In the genomic region with DNA sequence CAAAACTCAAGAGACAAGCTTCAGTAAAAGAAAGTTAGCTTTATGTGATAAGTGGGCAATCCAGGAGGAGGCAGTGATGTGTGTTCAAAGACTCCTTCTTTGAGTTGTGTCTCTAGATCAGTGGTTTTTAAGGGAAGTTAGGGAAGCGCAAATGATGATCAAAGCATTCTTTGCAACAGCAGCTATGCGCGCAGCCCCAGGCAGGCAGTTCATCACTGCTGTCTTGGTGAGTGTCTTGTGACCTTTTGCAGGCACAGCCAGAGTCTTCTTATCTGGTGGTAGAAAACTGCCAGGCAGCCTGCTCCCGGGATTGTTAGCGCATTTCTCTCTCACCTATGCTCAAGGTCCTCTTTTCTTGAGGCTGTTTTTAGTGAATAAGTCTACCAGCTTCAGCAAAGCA, we compare ENCODE assay signal across 17 cellular contexts. TPM values are rescaled to one million over a fixed set of nuclear protein-coding genes. Genes with fewer than 3 reads are reported as not detected.
DNase-seq lines count a peak whose midpoint lies in the region; ATAC-seq and TF ChIP-seq lines count a peak whose summit lies in the region.
"Had no signal": no experiment of that assay in that cellular context is flagged by ENCODE, and none has a peak within 500 bp of the region (broad histone marks: within the 10 kb centered on the region; RNA-seq: fewer than 3 reads in every experiment).

No MANE protein-coding gene starts in this region.

- no peak for ATAC-seq in GM21360 (IDR thresholded peaks at IDR 0.05; ENCODE audit: unreplicated experiment)
- ATAC-seq in GM19397 (IDR thresholded peaks at IDR 0.05; ENCODE audit: unreplicated experiment): no peak
- ATAC-seq in GM18498 (IDR thresholded peaks at IDR 0.05; ENCODE audit: unreplicated experiment): no peak

- peaks cover 12 to 20% (median 19%) of the 10 kb centered on the region in 10 experiments for H3K4me1 ChIP-seq in BLaER1 treated with 17β-estradiol and CSF1 and Interleukin-3, amounts not matched to agents 10 nM and 100 nM
- no peaks in the 10 kb centered on the region for H3K4me1 ChIP-seq in hepatocyte (ENCODE audit: insufficient read depth)

- H3K4me3 ChIP-seq in BLaER1 treated with 17β-estradiol and CSF1 and Interleukin-3, amounts not matched to agents 10 nM and 100 nM: no peak overlapping the region
- no peak overlapping the region for H3K4me3 ChIP-seq in hepatocyte

- H3K9me3 Mint-ChIP-seq in nephron progenitor cell: peaks cover 64% of the 10 kb centered on the region
- H3K9me3 Mint-ChIP-seq: CD4-positive, alpha-beta T cell had no signal

- peak; percentile 12 for TF ChIP-seq CTCF in hepatocyte (IDR thresholded peaks at IDR 0.05; ENCODE audit: poor library complexity)
- TF ChIP-seq CTCF in nephron progenitor cell (IDR thresholded peaks at IDR 0.05): no peak

- H3K79me2 ChIP-seq in hepatocyte: no peaks in the 10 kb centered on the region

- no peak overlapping the region for H2AFZ ChIP-seq in hepatocyte

- peaks cover 2% of the 10 kb centered on the region for H3K27me3 Mint-ChIP-seq in nephron progenitor cell (ENCODE audit: low read depth, poor library complexity)

- WGBS in hepatocyte (ENCODE audit: low lambda C conversion rate, missing lambda C conversion rate): 42% methylated on average over 5 of the region's 5 CpGs

- peaks cover 6% of the 10 kb centered on the region for H3K36me3 Mint-ChIP-seq in nephron progenitor cell (ENCODE audit: low read depth)

- DNase-seq in MV-4-11 (lab: John Stamatoyannopoulos, UW) (peak; percentile 6), hepatocyte (ENCODE audit: low spot score) (peak; percentile 37), nephron progenitor cell (peak; percentile 34), pons (ENCODE audit: low spot score) (no peak)
- DNase-seq: CD4-positive, alpha-beta T cell; DMS79 treated with DMSO at 0.1 percent for 48 hours; KG1; NCI-H1105; NCI-H187 treated with DMSO at 0.1 percent for 48 hours; NCI-H2171; NCI-H446 treated with DMSO at 0.1 percent for 48 hours; NCI-H748 treated with DMSO at 0.1 percent for 48 hours; Right ventricle myocardium superior had no signal

- H3K27ac ChIP-seq in BLaER1 treated with 17β-estradiol and CSF1 and Interleukin-3, amounts not matched to agents 10 nM and 100 nM: no peak overlapping the region
- no peak overlapping the region for H3K27ac ChIP-seq in hepatocyte

- no peaks in the 10 kb centered on the region for H3K27me3 ChIP-seq in BLaER1 treated with 17β-estradiol and CSF1 and Interleukin-3, amounts not matched to agents 10 nM and 100 nM
- H3K27me3 ChIP-seq in hepatocyte: no peaks in the 10 kb centered on the region

- H4K20me1 ChIP-seq in BLaER1 treated with 17β-estradiol and CSF1 and Interleukin-3, amounts not matched to agents 10 nM and 100 nM: no peaks in the 10 kb centered on the region
- H4K20me1 ChIP-seq in hepatocyte (ENCODE audit: insufficient read depth, poor library complexity, severe bottlenecking): no peaks in the 10 kb centered on the region

- H3K9me3 ChIP-seq in BLaER1 treated with 17β-estradiol and CSF1 and Interleukin-3, amounts not matched to agents 10 nM and 100 nM (replicated peaks in 1 of 11): peaks cover 7 to 32% (median 22%) of the 10 kb centered on the region in 11 experiments; a peak in 20 of 22 replicates
- no peaks in the 10 kb centered on the region for H3K9me3 ChIP-seq in hepatocyte (ENCODE audit: low read depth)

- H3K4me2 ChIP-seq in BLaER1 treated with 17β-estradiol and CSF1 and Interleukin-3, amounts not matched to agents 10 nM and 100 nM: peak overlapping the region; percentile 38 to 83 (median 55)
- no peak overlapping the region for H3K4me2 ChIP-seq in hepatocyte

- H3K4me3 Mint-ChIP-seq in nephron progenitor cell: no peak overlapping the region
- H3K4me3 Mint-ChIP-seq: CD4-positive, alpha-beta T cell had no signal

- peaks cover 25% of the 10 kb centered on the region for H3K4me1 Mint-ChIP-seq in nephron progenitor cell

- H3K9ac ChIP-seq in BLaER1 treated with 17β-estradiol and CSF1 and Interleukin-3, amounts not matched to agents 10 nM and 100 nM: no peak overlapping the region

- no peaks in the 10 kb centered on the region for H3K36me3 ChIP-seq in BLaER1 treated with 17β-estradiol and CSF1 and Interleukin-3, amounts not matched to agents 10 nM and 100 nM
- no peaks in the 10 kb centered on the region for H3K36me3 ChIP-seq in hepatocyte (replicated peaks; ENCODE audit: insufficient read depth, low read depth)

- H3K9me2 ChIP-seq in hepatocyte (replicated peaks; ENCODE audit: insufficient read depth): no peaks in the 10 kb centered on the region

- H3K27ac Mint-ChIP-seq in nephron progenitor cell: peak overlapping the region; percentile 87
- H3K27ac Mint-ChIP-seq: CD4-positive, alpha-beta T cell had no signal

RNA-seq across cellular contexts. Expression of gene CLK4, which starts 40.3 kb away (rescaled TPM):
- total RNA-seq in hepatocyte: 28.4 and 29.9 TPM in 2 replicates
- 17.9 and 21.7 TPM in 2 replicates for polyA plus RNA-seq in hepatocyte
